1 cellular context compared by ENCODE assay signal in the genomic region with DNA sequence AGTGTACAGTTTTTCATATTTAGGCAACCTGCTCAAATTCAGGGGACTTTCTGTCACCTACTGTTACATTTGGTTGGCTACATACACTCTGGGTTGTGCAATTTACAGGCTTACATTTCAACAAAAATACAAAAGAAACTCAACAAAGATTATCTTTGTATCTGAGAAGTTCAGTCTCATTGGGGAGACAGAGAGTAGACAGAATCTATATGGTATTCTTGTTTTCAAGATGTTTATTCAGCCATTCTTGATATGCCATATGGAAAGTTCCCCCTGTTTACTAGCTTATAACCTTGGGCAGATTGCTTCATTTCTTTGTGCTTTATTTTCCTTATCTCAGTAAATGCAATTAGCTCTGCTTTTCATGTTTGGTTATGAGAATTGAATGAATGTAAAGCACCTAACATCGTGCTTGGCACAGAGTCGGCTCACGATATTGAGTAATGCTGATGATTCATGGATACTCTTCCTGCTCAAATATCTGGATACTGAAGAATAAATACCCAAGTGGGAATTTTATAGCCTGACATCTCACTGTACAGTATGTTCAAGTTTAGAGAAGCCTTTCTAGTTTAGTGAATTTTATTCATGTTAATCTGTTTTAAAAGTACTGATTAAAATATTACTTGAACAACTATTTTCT.
TF ChIP-seq lines count a peak whose summit lies in the region.

No MANE protein-coding gene starts in this region.

TF ChIP-seq in IMR-90, 13 proteins besides CTCF, POLR2A, EP300 and RAD21:
- TF ChIP-seq ELK1 (IDR thresholded peaks at IDR 0.05; ENCODE audit: borderline replicate concordance, low read depth, low read length), result no peak
- TF ChIP-seq RCOR1 (IDR thresholded peaks at IDR 0.05; ENCODE audit: insufficient replicate concordance, low read length), result no peak
- peak; percentile 87 for TF ChIP-seq CEBPB (IDR thresholded peaks at IDR 0.05; ENCODE audit: low read depth, low read length)
- peak; percentile 61 for TF ChIP-seq FOS (IDR thresholded peaks at IDR 0.05; ENCODE audit: low read depth, low read length)
- TF ChIP-seq SMC3 (IDR thresholded peaks at IDR 0.05; ENCODE audit: low read depth, low read length), result no peak
- no peak for TF ChIP-seq BHLHE40 (IDR thresholded peaks at IDR 0.05; ENCODE audit: low read depth, low read length)
- no peak for TF ChIP-seq RFX5 (IDR thresholded peaks at IDR 0.05; ENCODE audit: low read depth, low read length)
- TF ChIP-seq NFE2L2 (IDR thresholded peaks at IDR 0.05; ENCODE audit: low read depth, low read length), result no peak
